ENCODE assay signal across 9 cellular contexts in genomic region chr2:128306081-128306930, GRCh38. TPM values are rescaled to one million over a fixed set of nuclear protein-coding genes. Genes with fewer than 3 reads are reported as not detected.
DNase-seq lines count a peak whose midpoint lies in the region; ATAC-seq and TF ChIP-seq lines count a peak whose summit lies in the region.
"Had no signal": no experiment of that assay in that cellular context is flagged by ENCODE, and none has a peak within 500 bp of the region (broad histone marks: within the 10 kb centered on the region; RNA-seq: fewer than 3 reads in every experiment).

No MANE protein-coding gene starts in this region.

- no peaks in the 10 kb centered on the region for H3K27me3 Mint-ChIP-seq in stimulated activated naive B cell treated with anti-CD40 and anti-IgM and Interleukin-4, amounts not matched to agents 10 μg/mL and 1 μg/mL and 100 μg/mL, for 72 hours
- H3K27me3 Mint-ChIP-seq: activated B cell treated with CpG ODN at 0.5 μM for 24 hours had no signal

- H3K36me3 Mint-ChIP-seq in stimulated activated naive B cell treated with anti-CD40 and anti-IgM and Interleukin-4, amounts not matched to agents 10 μg/mL and 1 μg/mL and 100 μg/mL, for 72 hours = peaks cover 3 to 24% of the 10 kb centered on the region in 2 donors

- H3K4me1 Mint-ChIP-seq in stimulated activated naive B cell treated with anti-CD40 and anti-IgM and Interleukin-4, amounts not matched to agents 10 μg/mL and 1 μg/mL and 100 μg/mL, for 72 hours = peaks cover 41 to 84% of the 10 kb centered on the region in 2 donors

- H3K36me3 ChIP-seq in WERI-Rb-1 (peaks cover 21% of the 10 kb centered on the region), right atrium auricular region (no peaks in the 10 kb centered on the region)

- no peak for ATAC-seq in stimulated activated naive B cell treated with anti-CD40 and anti-IgM and Interleukin-4, amounts not matched to agents 10 μg/mL and 1 μg/mL and 100 μg/mL, for 72 hours (replicated peaks)
- ATAC-seq in GM19452 (IDR thresholded peaks at IDR 0.05; ENCODE audit: unreplicated experiment) (no peak), HG02884 (IDR thresholded peaks at IDR 0.05; ENCODE audit: unreplicated experiment) (no peak)

- DNase-seq in NCI-H2081 (lab: John Stamatoyannopoulos, UW) (peak; percentile 66 to 86), NCI-H2081 treated with DMSO at 0.1 percent for 48 hours (lab: John Stamatoyannopoulos, UW) (no peak), WERI-Rb-1 (peak; percentile 78), right atrium auricular region (ENCODE audit: low spot score) (no peak), NOMO-1 (lab: John Stamatoyannopoulos, UW; ENCODE audit: unreplicated experiment in 2 of 2) (no peak)
- no peak for DNase-seq in stimulated activated naive B cell treated with anti-CD40 and anti-IgM and Interleukin-4, amounts not matched to agents 10 μg/mL and 1 μg/mL and 100 μg/mL, for 72 hours
- DNase-seq: activated B cell treated with CpG ODN at 0.5 μM for 24 hours had no signal

- no peaks in the 10 kb centered on the region for H3K9me3 Mint-ChIP-seq in stimulated activated naive B cell treated with anti-CD40 and anti-IgM and Interleukin-4, amounts not matched to agents 10 μg/mL and 1 μg/mL and 100 μg/mL, for 72 hours
- H3K9me3 Mint-ChIP-seq: activated B cell treated with CpG ODN at 0.5 μM for 24 hours had no signal

- H3K4me3 ChIP-seq in WERI-Rb-1 (ENCODE audit: low read depth, low read length) (peak overlapping the region; percentile 9; the same call in 1 of the 2 replicates), right atrium auricular region (no peak overlapping the region)

- H3K27me3 ChIP-seq in WERI-Rb-1 (ENCODE audit: insufficient read depth, low read depth, severe bottlenecking) = no peaks in the 10 kb centered on the region
- no peaks in the 10 kb centered on the region for H3K27me3 ChIP-seq in right atrium auricular region

- peak; percentile 58 for TF ChIP-seq CTCF in WERI-Rb-1 (IDR thresholded peaks at IDR 0.05; ENCODE audit: low read depth, low read length)
- TF ChIP-seq CTCF in right atrium auricular region (IDR thresholded peaks at IDR 0.05) = no peak

- peak overlapping the region; percentile 88 for H3K27ac Mint-ChIP-seq in stimulated activated naive B cell treated with anti-CD40 and anti-IgM and Interleukin-4, amounts not matched to agents 10 μg/mL and 1 μg/mL and 100 μg/mL, for 72 hours
- H3K27ac Mint-ChIP-seq: activated B cell treated with CpG ODN at 0.5 μM for 24 hours had no signal

- no peak overlapping the region for H3K4me3 Mint-ChIP-seq in stimulated activated naive B cell treated with anti-CD40 and anti-IgM and Interleukin-4, amounts not matched to agents 10 μg/mL and 1 μg/mL and 100 μg/mL, for 72 hours

- H3K9me3 ChIP-seq in WERI-Rb-1 (ENCODE audit: severe bottlenecking) (no peaks in the 10 kb centered on the region), right atrium auricular region (no peaks in the 10 kb centered on the region)

- H3K4me1 ChIP-seq in right atrium auricular region = peaks cover 0 to 70% of the 10 kb centered on the region in 2 donors

- H3K27ac ChIP-seq in WERI-Rb-1 (peak overlapping the region; percentile 98), right atrium auricular region (peak overlapping the region; percentile 40 to 74)

RNA-seq across cellular contexts. Expression of gene HS6ST1, which starts 12.4 kb away (rescaled TPM):
- total RNA-seq in right atrium auricular region = 10 to 100 TPM; 19.0 to 25.8 TPM

Comparison
In these comparisons a context has a peak if more than half of its experiments do, and no peak if none do; other contexts are left out.
1. DNase-seq: peak in NCI-H2081 (2 of 2) and WERI-Rb-1 (single experiment); none in NCI-H2081 treated with DMSO at 0.1 percent for 48 hours (single experiment), right atrium auricular region (single experiment), stimulated activated naive B cell treated with anti-CD40 and anti-IgM and Interleukin-4, amounts not matched to agents 10 μg/mL and 1 μg/mL and 100 μg/mL, for 72 hours (single experiment) and NOMO-1 (0 of 2).